ENCODE assay signal across 8 cellular contexts in the genomic region with DNA sequence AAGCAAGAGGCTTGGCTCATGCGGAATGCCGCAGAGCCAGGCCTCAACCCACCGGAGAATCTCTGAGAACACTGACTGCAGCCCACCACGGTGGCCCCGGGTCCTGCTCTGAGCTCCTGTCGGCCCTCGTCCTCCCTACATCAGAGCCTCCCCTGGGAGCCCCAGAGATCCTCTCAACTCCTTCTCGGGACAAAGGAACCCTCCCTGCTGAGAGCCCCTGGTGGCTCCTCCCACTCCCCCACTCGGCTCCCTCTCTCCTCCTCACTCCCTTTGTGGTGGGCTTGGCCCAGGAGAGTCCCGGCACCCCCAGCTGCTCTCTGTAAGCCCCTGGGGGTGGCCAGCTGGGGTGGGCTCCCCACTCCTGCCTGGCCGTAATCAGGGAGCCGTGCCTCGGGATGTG. TPM values are rescaled to one million over a fixed set of nuclear protein-coding genes. Genes with fewer than 3 reads are reported as not detected.
DNase-seq lines count a peak whose midpoint lies in the region; ATAC-seq and TF ChIP-seq lines count a peak whose summit lies in the region.

No MANE protein-coding gene starts in this region.

- no peaks in the 10 kb centered on the region for H3K27me3 ChIP-seq in hepatocyte

- H2AFZ ChIP-seq in hepatocyte: peak overlapping the region; percentile 30

- ATAC-seq in HG03354 (IDR thresholded peaks at IDR 0.05; ENCODE audit: poor library complexity, severe bottlenecking, unreplicated experiment): peak; percentile 1
- peak; percentile 11 for ATAC-seq in stimulated activated naive CD8-positive, alpha-beta T cell treated with anti-CD3 and anti-CD28 coated beads, Interleukin-15, amount 100 ng/mL, for 72 hours

- intact Hi-C loops in activated T-helper 2 cell treated with anti-CD3 and anti-CD28 coated beads, Interferon-gamma antibody, Interleukin-2, Interleukin-4, amounts not matched to agents 10 μg/mL and 5 μg/mL and 100 μg/mL, durations not matched to agents 14 hours and 24 hours and 36 hours (cut with micrococcal nuclease): no loop called here

- H3K36me3 Mint-ChIP-seq in activated T-helper 2 cell treated with anti-CD3 and anti-CD28 coated beads, Interferon-gamma antibody, Interleukin-2, Interleukin-4, amounts not matched to agents 10 μg/mL and 5 μg/mL and 100 μg/mL, durations not matched to agents 14 hours and 24 hours and 36 hours (ENCODE audit: low read depth): no peaks in the 10 kb centered on the region

- no peaks in the 10 kb centered on the region for H3K79me2 ChIP-seq in hepatocyte

- peak overlapping the region; percentile 72 for H3K27ac Mint-ChIP-seq in activated T-helper 2 cell treated with anti-CD3 and anti-CD28 coated beads, Interferon-gamma antibody, Interleukin-2, Interleukin-4, amounts not matched to agents 10 μg/mL and 5 μg/mL and 100 μg/mL, durations not matched to agents 14 hours and 24 hours and 36 hours
- peak overlapping the region in 1 of 2 donors; percentile 93 for H3K27ac Mint-ChIP-seq in stimulated activated naive CD8-positive, alpha-beta T cell treated with anti-CD3 and anti-CD28 coated beads, Interleukin-15, amount 100 ng/mL, for 72 hours

- H3K9me3 Mint-ChIP-seq in activated T-helper 2 cell treated with anti-CD3 and anti-CD28 coated beads, Interferon-gamma antibody, Interleukin-2, Interleukin-4, amounts not matched to agents 10 μg/mL and 5 μg/mL and 100 μg/mL, durations not matched to agents 14 hours and 24 hours and 36 hours: no peaks in the 10 kb centered on the region
- H3K9me3 Mint-ChIP-seq in stimulated activated naive CD8-positive, alpha-beta T cell treated with anti-CD3 and anti-CD28 coated beads, Interleukin-15, amount 100 ng/mL, for 72 hours: no peaks in the 10 kb centered on the region

- H3K27me3 Mint-ChIP-seq in activated T-helper 2 cell treated with anti-CD3 and anti-CD28 coated beads, Interferon-gamma antibody, Interleukin-2, Interleukin-4, amounts not matched to agents 10 μg/mL and 5 μg/mL and 100 μg/mL, durations not matched to agents 14 hours and 24 hours and 36 hours (ENCODE audit: low read depth): peaks cover 5% of the 10 kb centered on the region
- no peaks in the 10 kb centered on the region for H3K27me3 Mint-ChIP-seq in stimulated activated naive CD8-positive, alpha-beta T cell treated with anti-CD3 and anti-CD28 coated beads, Interleukin-15, amount 100 ng/mL, for 72 hours

- H3K9me2 ChIP-seq in hepatocyte (replicated peaks; ENCODE audit: insufficient read depth): no peaks in the 10 kb centered on the region

- H4K20me1 ChIP-seq in hepatocyte (ENCODE audit: insufficient read depth, poor library complexity, severe bottlenecking): no peaks in the 10 kb centered on the region

- DNase-seq in EL (peak; percentile 47), hepatocyte (ENCODE audit: low spot score) (peak; percentile 74), SW480 (ENCODE audit: low spot score) (no peak), NCI-H2227 (lab: John Stamatoyannopoulos, UW; ENCODE audit: unreplicated experiment) (no peak)
- no peak for DNase-seq in activated T-helper 2 cell treated with anti-CD3 and anti-CD28 coated beads, Interferon-gamma antibody, Interleukin-2, Interleukin-4, amounts not matched to agents 10 μg/mL and 5 μg/mL and 100 μg/mL, durations not matched to agents 14 hours and 24 hours and 36 hours (ENCODE audit: low spot score)
- DNase-seq in stimulated activated naive CD8-positive, alpha-beta T cell treated with anti-CD3 and anti-CD28 coated beads, Interleukin-15, amount 100 ng/mL, for 72 hours: no peak
- no peak for DNase-seq in stimulated activated CD4-positive, alpha-beta T cell treated with anti-CD3 and anti-CD28 coated beads, Interleukin-15, amount 100 ng/mL, for 24 hours

- H3K4me3 Mint-ChIP-seq in activated T-helper 2 cell treated with anti-CD3 and anti-CD28 coated beads, Interferon-gamma antibody, Interleukin-2, Interleukin-4, amounts not matched to agents 10 μg/mL and 5 μg/mL and 100 μg/mL, durations not matched to agents 14 hours and 24 hours and 36 hours (ENCODE audit: low read depth): peak overlapping the region; percentile 5
- peak overlapping the region; percentile 83 to 95 for H3K4me3 Mint-ChIP-seq in stimulated activated naive CD8-positive, alpha-beta T cell treated with anti-CD3 and anti-CD28 coated beads, Interleukin-15, amount 100 ng/mL, for 72 hours

- 24% methylated on average over 8 of the region's 13 CpGs for WGBS in hepatocyte (ENCODE audit: low lambda C conversion rate, missing lambda C conversion rate)

- H3K36me3 ChIP-seq in hepatocyte (replicated peaks; ENCODE audit: insufficient read depth, low read depth): no peaks in the 10 kb centered on the region

- H3K27ac ChIP-seq in hepatocyte: peak overlapping the region; percentile 95

- peaks cover 67% of the 10 kb centered on the region for H3K4me1 ChIP-seq in hepatocyte (ENCODE audit: insufficient read depth)

- no peaks in the 10 kb centered on the region for H3K9me3 ChIP-seq in hepatocyte (ENCODE audit: low read depth)

- H3K4me3 ChIP-seq in hepatocyte: peak overlapping the region; percentile 9

- H3K4me2 ChIP-seq in hepatocyte: peak overlapping the region; percentile 83

- H3K4me1 Mint-ChIP-seq in activated T-helper 2 cell treated with anti-CD3 and anti-CD28 coated beads, Interferon-gamma antibody, Interleukin-2, Interleukin-4, amounts not matched to agents 10 μg/mL and 5 μg/mL and 100 μg/mL, durations not matched to agents 14 hours and 24 hours and 36 hours (ENCODE audit: low read depth): peaks cover 10% of the 10 kb centered on the region
- H3K4me1 Mint-ChIP-seq in stimulated activated naive CD8-positive, alpha-beta T cell treated with anti-CD3 and anti-CD28 coated beads, Interleukin-15, amount 100 ng/mL, for 72 hours: peaks cover 44% of the 10 kb centered on the region

- TF ChIP-seq CTCF in hepatocyte (IDR thresholded peaks at IDR 0.05; ENCODE audit: poor library complexity): no peak

RNA-seq across cellular contexts. Expression of a gene that starts 11.1 kb away (rescaled TPM):
- 93.7 and 93.8 TPM in 2 replicates for total RNA-seq in activated T-helper 2 cell treated with anti-CD3 and anti-CD28 coated beads, Interferon-gamma antibody, Interleukin-2, Interleukin-4, amounts not matched to agents 10 μg/mL and 5 μg/mL and 100 μg/mL, durations not matched to agents 14 hours and 24 hours and 36 hours
- total RNA-seq in hepatocyte: 24.2 and 31.6 TPM in 2 replicates
- polyA plus RNA-seq in hepatocyte: 23.8 and 34.0 TPM in 2 replicates

RNA-seq across cellular contexts. Expression of a gene that starts 45.7 kb away (rescaled TPM):
- total RNA-seq in activated T-helper 2 cell treated with anti-CD3 and anti-CD28 coated beads, Interferon-gamma antibody, Interleukin-2, Interleukin-4, amounts not matched to agents 10 μg/mL and 5 μg/mL and 100 μg/mL, durations not matched to agents 14 hours and 24 hours and 36 hours: 1.1 and 2.4 TPM in 2 replicates
- total RNA-seq in hepatocyte: 3.1 and 3.8 TPM in 2 replicates
- polyA plus RNA-seq in hepatocyte: 5.1 and 7.6 TPM in 2 replicates

Comparison
In these comparisons a context has a peak if more than half of its experiments do, and no peak if none do; other contexts are left out.
1. DNase-seq: peak in EL (single experiment) and hepatocyte (single experiment); none in activated T-helper 2 cell treated with anti-CD3 and anti-CD28 coated beads, Interferon-gamma antibody, Interleukin-2, Interleukin-4, amounts not matched to agents 10 μg/mL and 5 μg/mL and 100 μg/mL, durations not matched to agents 14 hours and 24 hours and 36 hours (single experiment), stimulated activated naive CD8-positive, alpha-beta T cell treated with anti-CD3 and anti-CD28 coated beads, Interleukin-15, amount 100 ng/mL, for 72 hours (0 of 2), SW480 (single experiment), NCI-H2227 (single experiment) and stimulated activated CD4-positive, alpha-beta T cell treated with anti-CD3 and anti-CD28 coated beads, Interleukin-15, amount 100 ng/mL, for 24 hours (single experiment).